19 cellular contexts compared by ENCODE assay signal in the genomic region with DNA sequence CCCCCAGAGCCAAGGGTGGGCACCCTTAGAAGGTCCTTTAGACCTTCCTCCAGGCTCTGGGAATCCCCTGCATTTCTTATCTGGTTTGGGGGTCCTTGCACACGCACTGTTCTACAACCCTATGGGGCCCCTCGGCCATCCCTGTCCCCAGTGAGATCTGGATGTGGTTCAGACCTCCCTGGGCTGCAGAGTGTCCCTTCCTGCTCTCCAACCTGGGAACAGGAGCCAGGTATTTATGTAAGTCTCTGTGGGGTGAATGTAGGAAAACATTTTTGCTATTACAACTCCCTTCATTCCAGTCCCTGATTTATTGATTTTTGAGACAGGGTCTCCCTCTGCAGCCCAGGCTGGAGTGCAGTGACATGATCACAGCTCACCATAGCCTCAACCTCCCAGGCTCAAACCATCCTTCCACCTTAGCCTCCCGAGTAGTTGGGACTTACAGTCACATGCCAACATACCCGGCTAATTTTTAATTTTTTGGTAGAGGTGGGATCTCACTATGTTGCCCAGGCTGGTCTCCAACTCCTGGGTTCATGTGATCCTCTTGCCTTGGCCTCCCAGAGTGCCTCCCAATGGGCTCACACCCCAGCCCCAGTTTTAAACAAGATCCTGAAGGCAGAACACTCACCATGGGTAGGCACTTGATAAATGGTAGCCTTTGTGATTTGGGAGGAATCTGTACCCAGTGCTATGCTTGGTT.
DNase-seq lines count a peak whose midpoint lies in the region; ATAC-seq and TF ChIP-seq lines count a peak whose summit lies in the region.
"Had no signal": no experiment of that assay in that cellular context is flagged by ENCODE, and none has a peak within 500 bp of the region (broad histone marks: within the 10 kb centered on the region; RNA-seq: fewer than 3 reads in every experiment).

No MANE protein-coding gene starts in this region.

- no peak overlapping the region for H2AFZ ChIP-seq in mammary epithelial cell (ENCODE audit: low read depth, low read length)

- no TSS peak for BruUV-seq in MCF 10A (replicated peaks; lab: Mats Ljungman, UMichigan)
- no TSS peak for BruUV-seq in mammary epithelial cell (replicated peaks; lab: Mats Ljungman, UMichigan)

- H3K4me1 ChIP-seq in mammary epithelial cell (ENCODE audit: insufficient read depth, low read length), result peaks cover 43% of the 10 kb centered on the region
- H3K4me1 ChIP-seq in breast epithelium, result peaks cover 24 to 36% of the 10 kb centered on the region in 2 donors
- peaks cover 0 to 12% of the 10 kb centered on the region in 2 donors for H3K4me1 ChIP-seq in naive thymus-derived CD4-positive, alpha-beta T cell (ENCODE audit: control insufficient read depth in 2 of 2, insufficient read depth in 2 of 2, low read length in 2 of 2)

- H4K20me1 ChIP-seq in mammary epithelial cell (ENCODE audit: insufficient read depth, low read length), result no peaks in the 10 kb centered on the region

- peaks cover 92% of the 10 kb centered on the region for H3K79me2 ChIP-seq in mammary epithelial cell (ENCODE audit: insufficient read depth, low read length)

- no peaks in the 10 kb centered on the region for H3K9me3 Mint-ChIP-seq in MCF 10A (ENCODE audit: unreplicated experiment)
- no peaks in the 10 kb centered on the region for H3K9me3 Mint-ChIP-seq in naive thymus-derived CD4-positive, alpha-beta T cell
- no peaks in the 10 kb centered on the region for H3K9me3 Mint-ChIP-seq in type B pancreatic cell

- no peak for ATAC-seq in naive thymus-derived CD4-positive, alpha-beta T cell

- H3K27me3 Mint-ChIP-seq in MCF 10A (ENCODE audit: insufficient read depth, unreplicated experiment) (no peaks in the 10 kb centered on the region), type B pancreatic cell (no peaks in the 10 kb centered on the region)
- H3K27me3 Mint-ChIP-seq in naive thymus-derived CD4-positive, alpha-beta T cell, result peaks cover 0 to 5% (median 0%) of the 10 kb centered on the region in 5 donors

- no peak for TF ChIP-seq POLR2A in breast epithelium (IDR thresholded peaks at IDR 0.05)

- H3K27me3 ChIP-seq in mammary epithelial cell (ENCODE audit: insufficient read depth, low read length), result no peaks in the 10 kb centered on the region
- H3K27me3 ChIP-seq in breast epithelium, result no peaks in the 10 kb centered on the region
- H3K27me3 ChIP-seq in naive thymus-derived CD4-positive, alpha-beta T cell (ENCODE audit: control insufficient read depth in 2 of 2, insufficient read depth in 2 of 2, low read length in 2 of 2), result no peaks in the 10 kb centered on the region
- H3K27me3 ChIP-seq: MG63 had no signal

- H3K4me3 ChIP-seq in mammary epithelial cell (replicated peaks in 1 of 3; ENCODE audit: insufficient read depth in 1 of 3, low read depth in 2 of 3, low read length in 3 of 3) (no peak overlapping the region), breast epithelium (no peak overlapping the region)
- no peak overlapping the region for H3K4me3 ChIP-seq in naive thymus-derived CD4-positive, alpha-beta T cell (ENCODE audit: low read length)
- H3K4me3 ChIP-seq: MG63 had no signal

- POLR2A ChIA-PET in MCF 10A (lab: Yijun Ruan, JAX), result no interaction called here
- POLR2A ChIA-PET in naive thymus-derived CD4-positive, alpha-beta T cell (lab: Charles Lee), result no interaction called here

- in situ Hi-C loops in mammary epithelial cell (cut with MboI; ENCODE audit: low sequenced_read_pairs in 2 of 2), result no loop called here

- H3K9ac ChIP-seq in mammary epithelial cell (ENCODE audit: insufficient read depth, low read length), result no peak overlapping the region

- H3K4me3 Mint-ChIP-seq in MCF 10A (ENCODE audit: unreplicated experiment), result no peak overlapping the region
- H3K4me3 Mint-ChIP-seq in naive thymus-derived CD4-positive, alpha-beta T cell, result no peak overlapping the region
- no peak overlapping the region for H3K4me3 Mint-ChIP-seq in type B pancreatic cell

- H3K4me1 Mint-ChIP-seq in MCF 10A (ENCODE audit: insufficient read depth, unreplicated experiment), result peaks cover 54% of the 10 kb centered on the region
- H3K4me1 Mint-ChIP-seq in naive thymus-derived CD4-positive, alpha-beta T cell, result peaks cover 9 to 33% (median 27%) of the 10 kb centered on the region in 7 donors
- H3K4me1 Mint-ChIP-seq in type B pancreatic cell (ENCODE audit: unreplicated experiment), result peaks cover 51% of the 10 kb centered on the region

- H3K36me3 ChIP-seq in mammary epithelial cell (ENCODE audit: insufficient read depth, low read length) (no peaks in the 10 kb centered on the region), breast epithelium (no peaks in the 10 kb centered on the region)
- no peaks in the 10 kb centered on the region for H3K36me3 ChIP-seq in naive thymus-derived CD4-positive, alpha-beta T cell (ENCODE audit: control insufficient read depth in 2 of 3, insufficient read depth in 3 of 3, low read length in 3 of 3)
- H3K36me3 ChIP-seq: MG63 had no signal

- H3K9me3 ChIP-seq in mammary epithelial cell (replicated peaks; ENCODE audit: insufficient read depth, low read length), result no peaks in the 10 kb centered on the region
- no peaks in the 10 kb centered on the region for H3K9me3 ChIP-seq in breast epithelium
- no peaks in the 10 kb centered on the region for H3K9me3 ChIP-seq in naive thymus-derived CD4-positive, alpha-beta T cell (ENCODE audit: control insufficient read depth in 2 of 3, low read length in 3 of 3)
- H3K9me3 ChIP-seq: Caco-2, MG63 had no signal

- CTCF ChIA-PET in MCF 10A (lab: Yijun Ruan, JAX), result no interaction called here
- CTCF ChIA-PET in mammary epithelial cell (lab: Charles Lee; ENCODE audit: low non-redundant PET), result no interaction called here
- CTCF ChIA-PET in naive thymus-derived CD4-positive, alpha-beta T cell (lab: Charles Lee), result no interaction called here

- dilution Hi-C loops in mammary epithelial cell (cut with HindIII; ENCODE audit: low sequenced_read_pairs), result no loop called here

- H3K27ac ChIP-seq in mammary epithelial cell (ENCODE audit: insufficient read depth, low read depth, low read length) (no peak overlapping the region), breast epithelium (peak overlapping the region; percentile 23 to 87)
- no peak overlapping the region for H3K27ac ChIP-seq in naive thymus-derived CD4-positive, alpha-beta T cell (ENCODE audit: low read depth, low read length)
- H3K27ac ChIP-seq: C4-2B, HL-60 had no signal

- H3K27ac Mint-ChIP-seq in MCF 10A (ENCODE audit: low read depth, unreplicated experiment) (peak overlapping the region; percentile 74), type B pancreatic cell (peak overlapping the region; percentile 93)
- peak overlapping the region in 5 of 9 donors; percentile 12 to 62 (median 38) for H3K27ac Mint-ChIP-seq in naive thymus-derived CD4-positive, alpha-beta T cell

- DNase-seq in MCF 10A (ENCODE audit: unreplicated experiment) (no peak), mammary epithelial cell (no peak), breast epithelium (ENCODE audit: low spot score in 2 of 2) (no peak), type B pancreatic cell (ENCODE audit: extremely low spot score, unreplicated experiment) (no peak), head of caudate nucleus (no peak), COLO829 (ENCODE audit: low spot score) (no peak)
- DNase-seq in naive thymus-derived CD4-positive, alpha-beta T cell, result no peak
- DNase-seq in stimulated activated CD4-positive, alpha-beta T cell treated with anti-CD3 and anti-CD28 coated beads, Interleukin-4, amount 100 ng/mL, for 4 hours, result no peak
- DNase-seq: Caco-2; KG1; NCI-H1092 treated with DMSO at 0.1 percent for 48 hours; NCI-H1694; NCI-H2107; NCI-H226; NCI-H526 treated with DMSO at 0.1 percent for 48 hours; NK-92 treated with Interleukin-12 subunit alpha and Interleukin-12 subunit beta, amount 100 ng/mL, for 24 hours had no signal

- intact Hi-C loops in MCF 10A (cut with micrococcal nuclease), result loop anchor here (5.0 kb wide), 1 partner anchor 51 kb away; no protein-coding TSS in a partner anchor
- intact Hi-C loops in mammary epithelial cell (cut with micrococcal nuclease), result no loop called here
- intact Hi-C loops in breast epithelium (cut with DNase I; ENCODE audit: low total_unique reads), result no loop called here
- intact Hi-C loops in naive thymus-derived CD4-positive, alpha-beta T cell (cut with micrococcal nuclease), result loop anchor here in 1 of 2 donors (5.0 kb wide), 1 partner anchor 39 kb away; no protein-coding TSS in a partner anchor
- intact Hi-C loops in head of caudate nucleus (cut with DNase I), result loop anchor here (5.0 kb wide), 1 partner anchor 39 kb away; no protein-coding TSS in a partner anchor

- 47% methylated on average over 4 of the region's 4 CpGs for WGBS in mammary epithelial cell (ENCODE audit: low coverage, missing lambda C conversion rate)

- H3K36me3 Mint-ChIP-seq in MCF 10A (ENCODE audit: insufficient read depth, unreplicated experiment) (peaks cover 6% of the 10 kb centered on the region), type B pancreatic cell (peaks cover 5% of the 10 kb centered on the region)
- no peaks in the 10 kb centered on the region for H3K36me3 Mint-ChIP-seq in naive thymus-derived CD4-positive, alpha-beta T cell

- no peak for TF ChIP-seq CTCF in MCF 10A (IDR thresholded peaks at IDR 0.05; ENCODE audit: unreplicated experiment)
- no peak for TF ChIP-seq CTCF in mammary epithelial cell (conservative IDR thresholded peaks at IDR 0.05 in 1 of 2, IDR thresholded peaks at IDR 0.05 in 1 of 2; ENCODE audit: extremely low read depth in 1 of 2, insufficient read depth in 1 of 2, low read depth in 1 of 2, low read length in 2 of 2)
- TF ChIP-seq CTCF in breast epithelium (IDR thresholded peaks at IDR 0.05), result no peak
- no peak for TF ChIP-seq CTCF in type B pancreatic cell (conservative IDR thresholded peaks at IDR 0.05)

- no peak overlapping the region for H3K4me2 ChIP-seq in mammary epithelial cell (ENCODE audit: insufficient read depth, low read depth, low read length)

Comparison
In these comparisons a context has a peak if more than half of its experiments do, and no peak if none do; other contexts are left out.
1. H3K27ac ChIP-seq: peak in breast epithelium (2 of 2); none in mammary epithelial cell (single experiment) and naive thymus-derived CD4-positive, alpha-beta T cell (single experiment).
2. intact Hi-C loops: an anchor here in MCF 10A (5.0 kb wide) and head of caudate nucleus (5.0 kb wide); none called in mammary epithelial cell and breast epithelium.
3. H3K27ac Mint-ChIP-seq: peak in every context shown above with its lines; median percentile 93 in type B pancreatic cell; 74 in MCF 10A; 38 in naive thymus-derived CD4-positive, alpha-beta T cell.